ENCODE assay signal across 1 cellular context in genomic region chr19:5985098-5985783, GRCh38.
A peak's percentile ranks its signal among the peaks of the same experiment; 100 is the strongest.
TF ChIP-seq lines count a peak whose summit lies in the region.

No MANE protein-coding gene starts in this region.

TF ChIP-seq in K562, 482 proteins besides CTCF, POLR2A, EP300 and RAD21 (continued from another document and continues in another):
- TF ChIP-seq PHB2 (IDR thresholded peaks at IDR 0.05; ENCODE audit: low read depth) (peak; percentile 3; the same call in 1 of the 2 replicates), BMI1 (IDR thresholded peaks at IDR 0.05; ENCODE audit: low read length) (no peak), MAFG (tag; conservative IDR thresholded peaks at IDR 0.05) (no peak), ZBTB2 (IDR thresholded peaks at IDR 0.05) (peak; percentile 58), IFI16 (CRISPR knock-in tag; IDR thresholded peaks at IDR 0.05) (no peak), JUNB (CRISPR knock-in tag; conservative IDR thresholded peaks at IDR 0.05) (no peak), DIDO1 (tag; IDR thresholded peaks at IDR 0.05; ENCODE audit: low read depth) (no peak), REST (CRISPR knock-in tag; IDR thresholded peaks at IDR 0.05; ENCODE audit: low read depth) (no peak), HDAC6 (IDR thresholded peaks at IDR 0.05; ENCODE audit: low read depth, low read length) (no peak), CSDE1 (IDR thresholded peaks at IDR 0.05) (no peak), ZNF584 (CRISPR knock-in tag; IDR thresholded peaks at IDR 0.05; ENCODE audit: low read depth) (no peak), LCOR (CRISPR knock-in tag; IDR thresholded peaks at IDR 0.05) (0 out of 2 replicates have a peak, but pooled peaks have one; percentile 50), ATF7 (IDR thresholded peaks at IDR 0.05) (peak; percentile 77), EWSR1 (IDR thresholded peaks at IDR 0.05; ENCODE audit: borderline replicate concordance, low read depth, partially characterized antibody) (no peak), ZNF24 (IDR thresholded peaks at IDR 0.05) (no peak), MTA2 (IDR thresholded peaks at IDR 0.05; ENCODE audit: low read depth) (peak; percentile 64), MIER1 (IDR thresholded peaks at IDR 0.05; ENCODE audit: low read depth) (no peak), CHD2 (IDR thresholded peaks at IDR 0.05; ENCODE audit: low read depth, low read length) (no peak), HCFC1 (IDR thresholded peaks at IDR 0.05; ENCODE audit: low read depth, low read length) (no peak), ZBTB1 (CRISPR knock-in tag; IDR thresholded peaks at IDR 0.05; ENCODE audit: borderline replicate concordance, low read depth) (no peak), ZSCAN32 (CRISPR knock-in tag; IDR thresholded peaks at IDR 0.05) (0 out of 2 replicates have a peak, but pooled peaks have one; percentile 24), MCM5 (IDR thresholded peaks at IDR 0.05; ENCODE audit: low read depth) (no peak), DEAF1 (CRISPR knock-in tag; IDR thresholded peaks at IDR 0.05) (no peak), RBM25 (IDR thresholded peaks at IDR 0.05; ENCODE audit: low read depth, low read length, severe bottlenecking) (peak; percentile 63), CBFA2T2 (conservative IDR thresholded peaks at IDR 0.05) (peak; percentile 74), FOXM1 (IDR thresholded peaks at IDR 0.05; ENCODE audit: low read depth) (peak; percentile 55; the same call in 1 of the 2 replicates), FOXM1 (CRISPR knock-in tag; IDR thresholded peaks at IDR 0.05; ENCODE audit: low read depth) (no peak), ZNF121 (CRISPR knock-in tag; conservative IDR thresholded peaks at IDR 0.05) (peak; percentile 99), ZNF347 (CRISPR knock-in tag; IDR thresholded peaks at IDR 0.05; ENCODE audit: low read depth) (no peak), SMAD1 (IDR thresholded peaks at IDR 0.05; ENCODE audit: low read depth, low read length, partially characterized antibody) (no peak), TEAD1 (CRISPR knock-in tag; IDR thresholded peaks at IDR 0.05) (peak; percentile 27 to 86; a peak in 3 of 4 replicates), THRAP3 (IDR thresholded peaks at IDR 0.05; ENCODE audit: borderline replicate concordance) (no peak), CHAMP1 (IDR thresholded peaks at IDR 0.05) (no peak), RCOR1 (IDR thresholded peaks at IDR 0.05; ENCODE audit: borderline replicate concordance in 1 of 2, low read depth in 2 of 2, low read length in 2 of 2) (peak in 1 of 2 experiments; percentile 38; a peak in 1 of 4 replicates), GATA2 (CRISPR knock-in tag; IDR thresholded peaks at IDR 0.05) (peak; percentile 60; the same call in 1 of the 2 replicates), ZNF79 (CRISPR knock-in tag; IDR thresholded peaks at IDR 0.05; ENCODE audit: low read depth) (no peak), ZNF764 (CRISPR knock-in tag; IDR thresholded peaks at IDR 0.05; ENCODE audit: low read depth) (no peak), POLR2B (IDR thresholded peaks at IDR 0.05; ENCODE audit: low read depth, partially characterized antibody) (peak; percentile 10), ZNF707 (CRISPR knock-in tag; conservative IDR thresholded peaks at IDR 0.05) (no peak), HMG20A (CRISPR knock-in tag; conservative IDR thresholded peaks at IDR 0.05) (no peak)
- TF ChIP-seq, protein P1, sequence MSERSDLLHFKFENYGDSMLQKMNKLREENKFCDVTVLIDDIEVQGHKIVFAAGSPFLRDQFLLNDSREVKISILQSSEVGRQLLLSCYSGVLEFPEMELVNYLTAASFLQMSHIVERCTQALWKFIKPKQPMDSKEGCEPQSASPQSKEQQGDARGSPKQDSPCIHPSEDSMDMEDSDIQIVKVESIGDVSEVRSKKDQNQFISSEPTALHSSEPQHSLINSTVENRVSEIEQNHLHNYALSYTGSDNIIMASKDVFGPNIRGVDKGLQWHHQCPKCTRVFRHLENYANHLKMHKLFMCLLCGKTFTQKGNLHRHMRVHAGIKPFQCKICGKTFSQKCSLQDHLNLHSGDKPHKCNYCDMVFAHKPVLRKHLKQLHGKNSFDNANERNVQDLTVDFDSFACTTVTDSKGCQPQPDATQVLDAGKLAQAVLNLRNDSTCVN (CRISPR knock-in tag; IDR thresholded peaks at IDR 0.05) = no peak
- TF ChIP-seq, protein P2, sequence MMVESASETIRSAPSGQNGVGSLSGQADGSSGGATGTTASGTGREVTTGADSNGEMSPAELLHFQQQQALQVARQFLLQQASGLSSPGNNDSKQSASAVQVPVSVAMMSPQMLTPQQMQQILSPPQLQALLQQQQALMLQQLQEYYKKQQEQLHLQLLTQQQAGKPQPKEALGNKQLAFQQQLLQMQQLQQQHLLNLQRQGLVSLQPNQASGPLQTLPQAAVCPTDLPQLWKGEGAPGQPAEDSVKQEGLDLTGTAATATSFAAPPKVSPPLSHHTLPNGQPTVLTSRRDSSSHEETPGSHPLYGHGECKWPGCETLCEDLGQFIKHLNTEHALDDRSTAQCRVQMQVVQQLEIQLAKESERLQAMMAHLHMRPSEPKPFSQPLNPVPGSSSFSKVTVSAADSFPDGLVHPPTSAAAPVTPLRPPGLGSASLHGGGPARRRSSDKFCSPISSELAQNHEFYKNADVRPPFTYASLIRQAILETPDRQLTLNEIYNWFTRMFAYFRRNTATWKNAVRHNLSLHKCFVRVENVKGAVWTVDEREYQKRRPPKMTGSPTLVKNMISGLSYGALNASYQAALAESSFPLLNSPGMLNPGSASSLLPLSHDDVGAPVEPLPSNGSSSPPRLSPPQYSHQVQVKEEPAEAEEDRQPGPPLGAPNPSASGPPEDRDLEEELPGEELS (CRISPR knock-in tag; IDR thresholded peaks at IDR 0.05; ENCODE audit: borderline replicate concordance) = no peak
- TF ChIP-seq, protein P3, sequence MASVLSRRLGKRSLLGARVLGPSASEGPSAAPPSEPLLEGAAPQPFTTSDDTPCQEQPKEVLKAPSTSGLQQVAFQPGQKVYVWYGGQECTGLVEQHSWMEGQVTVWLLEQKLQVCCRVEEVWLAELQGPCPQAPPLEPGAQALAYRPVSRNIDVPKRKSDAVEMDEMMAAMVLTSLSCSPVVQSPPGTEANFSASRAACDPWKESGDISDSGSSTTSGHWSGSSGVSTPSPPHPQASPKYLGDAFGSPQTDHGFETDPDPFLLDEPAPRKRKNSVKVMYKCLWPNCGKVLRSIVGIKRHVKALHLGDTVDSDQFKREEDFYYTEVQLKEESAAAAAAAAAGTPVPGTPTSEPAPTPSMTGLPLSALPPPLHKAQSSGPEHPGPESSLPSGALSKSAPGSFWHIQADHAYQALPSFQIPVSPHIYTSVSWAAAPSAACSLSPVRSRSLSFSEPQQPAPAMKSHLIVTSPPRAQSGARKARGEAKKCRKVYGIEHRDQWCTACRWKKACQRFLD (CRISPR knock-in tag; IDR thresholded peaks at IDR 0.05) = peak; percentile 84
- TF ChIP-seq, protein P4, sequence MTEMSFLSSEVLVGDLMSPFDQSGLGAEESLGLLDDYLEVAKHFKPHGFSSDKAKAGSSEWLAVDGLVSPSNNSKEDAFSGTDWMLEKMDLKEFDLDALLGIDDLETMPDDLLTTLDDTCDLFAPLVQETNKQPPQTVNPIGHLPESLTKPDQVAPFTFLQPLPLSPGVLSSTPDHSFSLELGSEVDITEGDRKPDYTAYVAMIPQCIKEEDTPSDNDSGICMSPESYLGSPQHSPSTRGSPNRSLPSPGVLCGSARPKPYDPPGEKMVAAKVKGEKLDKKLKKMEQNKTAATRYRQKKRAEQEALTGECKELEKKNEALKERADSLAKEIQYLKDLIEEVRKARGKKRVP (CRISPR knock-in tag; IDR thresholded peaks at IDR 0.05) = peak; percentile 29; the same call in 1 of the 2 replicates
- TF ChIP-seq, protein P5, sequence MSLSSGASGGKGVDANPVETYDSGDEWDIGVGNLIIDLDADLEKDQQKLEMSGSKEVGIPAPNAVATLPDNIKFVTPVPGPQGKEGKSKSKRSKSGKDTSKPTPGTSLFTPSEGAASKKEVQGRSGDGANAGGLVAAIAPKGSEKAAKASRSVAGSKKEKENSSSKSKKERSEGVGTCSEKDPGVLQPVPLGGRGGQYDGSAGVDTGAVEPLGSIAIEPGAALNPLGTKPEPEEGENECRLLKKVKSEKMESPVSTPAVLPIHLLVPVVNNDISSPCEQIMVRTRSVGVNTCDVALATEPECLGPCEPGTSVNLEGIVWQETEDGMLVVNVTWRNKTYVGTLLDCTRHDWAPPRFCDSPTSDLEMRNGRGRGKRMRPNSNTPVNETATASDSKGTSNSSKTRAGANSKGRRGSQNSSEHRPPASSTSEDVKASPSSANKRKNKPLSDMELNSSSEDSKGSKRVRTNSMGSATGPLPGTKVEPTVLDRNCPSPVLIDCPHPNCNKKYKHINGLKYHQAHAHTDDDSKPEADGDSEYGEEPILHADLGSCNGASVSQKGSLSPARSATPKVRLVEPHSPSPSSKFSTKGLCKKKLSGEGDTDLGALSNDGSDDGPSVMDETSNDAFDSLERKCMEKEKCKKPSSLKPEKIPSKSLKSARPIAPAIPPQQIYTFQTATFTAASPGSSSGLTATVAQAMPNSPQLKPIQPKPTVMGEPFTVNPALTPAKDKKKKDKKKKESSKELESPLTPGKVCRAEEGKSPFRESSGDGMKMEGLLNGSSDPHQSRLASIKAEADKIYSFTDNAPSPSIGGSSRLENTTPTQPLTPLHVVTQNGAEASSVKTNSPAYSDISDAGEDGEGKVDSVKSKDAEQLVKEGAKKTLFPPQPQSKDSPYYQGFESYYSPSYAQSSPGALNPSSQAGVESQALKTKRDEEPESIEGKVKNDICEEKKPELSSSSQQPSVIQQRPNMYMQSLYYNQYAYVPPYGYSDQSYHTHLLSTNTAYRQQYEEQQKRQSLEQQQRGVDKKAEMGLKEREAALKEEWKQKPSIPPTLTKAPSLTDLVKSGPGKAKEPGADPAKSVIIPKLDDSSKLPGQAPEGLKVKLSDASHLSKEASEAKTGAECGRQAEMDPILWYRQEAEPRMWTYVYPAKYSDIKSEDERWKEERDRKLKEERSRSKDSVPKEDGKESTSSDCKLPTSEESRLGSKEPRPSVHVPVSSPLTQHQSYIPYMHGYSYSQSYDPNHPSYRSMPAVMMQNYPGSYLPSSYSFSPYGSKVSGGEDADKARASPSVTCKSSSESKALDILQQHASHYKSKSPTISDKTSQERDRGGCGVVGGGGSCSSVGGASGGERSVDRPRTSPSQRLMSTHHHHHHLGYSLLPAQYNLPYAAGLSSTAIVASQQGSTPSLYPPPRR (CRISPR knock-in tag; IDR thresholded peaks at IDR 0.05; ENCODE audit: borderline replicate concordance) = no peak
